Comparison of ENCODE assay signal across 1 cellular context in genomic region chr6:158559338-158559894, GRCh38.
TF ChIP-seq lines count a peak whose summit lies in the region.

No MANE protein-coding gene starts in this region.

TF ChIP-seq in H1, 55 proteins besides CTCF, POLR2A, EP300 and RAD21 (continued from another document):
- TF ChIP-seq PHF8 (conservative IDR thresholded peaks at IDR 0.05; ENCODE audit: low read depth, low read length): no peak
- 0 out of 2 replicates have a peak, but pooled peaks have one; percentile 34 for TF ChIP-seq SUZ12 (IDR thresholded peaks at IDR 0.05; ENCODE audit: low read length)
TF ChIP-seq in H1: peak in this region for 1.
